ENCODE assay signal across 27 cellular contexts in genomic region chr4:51855751-51856150, GRCh38. TPM values are rescaled to one million over a fixed set of nuclear protein-coding genes. Genes with fewer than 3 reads are reported as not detected.
DNase-seq lines count a peak whose midpoint lies in the region; ATAC-seq, FAIRE-seq and TF ChIP-seq lines count a peak whose summit lies in the region.
"Had no signal": no experiment of that assay in that cellular context is flagged by ENCODE, and none has a peak within 500 bp of the region (broad histone marks: within the 10 kb centered on the region; RNA-seq: fewer than 3 reads in every experiment).

No MANE protein-coding gene starts in this region.

- H3K36me3 ChIP-seq in BLaER1 = peaks cover 26% of the 10 kb centered on the region
- no peaks in the 10 kb centered on the region for H3K36me3 ChIP-seq in OCI-LY7 (ENCODE audit: insufficient read depth, low read length)
- H3K36me3 ChIP-seq in H1 (ENCODE audit: control insufficient read depth in 2 of 4, insufficient read depth in 4 of 4, low read length in 3 of 4) = peaks cover 0 to 4% (median 0%) of the 10 kb centered on the region in 4 experiments; a peak in 1 of 8 replicates
- peaks cover 0 to 12% of the 10 kb centered on the region in 2 experiments for H3K36me3 ChIP-seq in mesenchymal stem cell (ENCODE audit: control insufficient read depth in 1 of 2, insufficient read depth in 2 of 2, low read depth in 1 of 2, low read length in 2 of 2)
- H3K36me3 ChIP-seq in BE2C = peaks cover 19% of the 10 kb centered on the region

- H3K27ac ChIP-seq in BLaER1 (no peak overlapping the region), OCI-LY7 (ENCODE audit: low read depth, low read length, poor library complexity, severe bottlenecking) (no peak overlapping the region), H1 (ENCODE audit: low read depth, low read length) (no peak overlapping the region), mesenchymal stem cell (ENCODE audit: low read length, poor library complexity, severe bottlenecking) (no peak overlapping the region)

- no peaks in the 10 kb centered on the region for H3K23me2 ChIP-seq in H1 (ENCODE audit: low read depth, low read length)

- H3K23ac ChIP-seq in H1 (ENCODE audit: insufficient read length) (no peak overlapping the region), mesenchymal stem cell (ENCODE audit: low read length in 2 of 2) (no peak overlapping the region)

- H3K27me3 ChIP-seq in BLaER1 (no peaks in the 10 kb centered on the region), H1 (replicated peaks in 1 of 4; ENCODE audit: control insufficient read depth in 3 of 4, extremely low read depth in 1 of 4, insufficient read depth in 3 of 4, low read length in 3 of 4) (no peaks in the 10 kb centered on the region), mesenchymal stem cell (ENCODE audit: control insufficient read depth in 1 of 2, insufficient read depth in 1 of 2, low read length in 2 of 2) (no peaks in the 10 kb centered on the region), BE2C (no peaks in the 10 kb centered on the region)

- DNase-seq in OCI-LY7 (ENCODE audit: low spot score) (no peak), H1 (ENCODE audit: low read depth in 1 of 2, low spot score in 2 of 2) (no peak), left lobe of liver (ENCODE audit: low spot score) (no peak), mesenchymal stem cell (no peak), glomerular visceral epithelial cell (ENCODE audit: extremely low spot score) (no peak), globus pallidus (ENCODE audit: low spot score) (no peak), BE2C (no peak)
- DNase-seq: 8988T; ACHN; C1 segment of cervical spinal cord; CD4-positive, alpha-beta memory T cell; COR-L47; EL; GF-D8; KBM-7; NCI-H1048; NCI-H1694; NCI-H2081; NCI-H524; NCI-H774; PC-3; T-helper 1 cell had no signal

- no peak for TF ChIP-seq RAD21 in H1 (IDR thresholded peaks at IDR 0.05 in 1 of 2, conservative IDR thresholded peaks at IDR 0.05 in 1 of 2; ENCODE audit: low read depth in 2 of 2, low read length in 2 of 2)

- CTCF ChIA-PET in OCI-LY7 (lab: Charles Lee; ENCODE audit: unreplicated experiment) (no interaction called here), H1 (lab: Charles Lee; ENCODE audit: partially characterized antibody) (no interaction called here)

- no peak overlapping the region for H2BK20ac ChIP-seq in H1 (ENCODE audit: low read length)

- no peak overlapping the region for H3K9ac ChIP-seq in BLaER1
- no peak overlapping the region for H3K9ac ChIP-seq in H1 (replicated peaks in 1 of 4; ENCODE audit: extremely low read depth in 1 of 4, low read depth in 3 of 4, low read length in 3 of 4)
- H3K9ac ChIP-seq in mesenchymal stem cell (ENCODE audit: low read length) = no peak overlapping the region

- TSS peak; percentile 26 for BruUV-seq in OCI-LY7 (replicated peaks; lab: Mats Ljungman, UMichigan)

- no peaks in the 10 kb centered on the region for H3K9me2 ChIP-seq in OCI-LY7 (ENCODE audit: insufficient read depth, low read length)

- H3K4me3 ChIP-seq in BLaER1 = no peak overlapping the region
- no peak overlapping the region for H3K4me3 ChIP-seq in OCI-LY7 (ENCODE audit: low read depth, low read length, poor library complexity, severe bottlenecking)
- no peak overlapping the region for H3K4me3 ChIP-seq in H1 (ENCODE audit: extremely low read depth in 1 of 4, insufficient read depth in 2 of 4, low read depth in 3 of 4, low read length in 4 of 4)
- no peak overlapping the region for H3K4me3 ChIP-seq in mesenchymal stem cell (ENCODE audit: insufficient read depth in 1 of 2, low read depth in 1 of 2, low read length in 2 of 2)
- H3K4me3 ChIP-seq in BE2C (ENCODE audit: low read depth, low read length) = no peak overlapping the region

- peak overlapping the region; percentile 63 for H3K4me2 ChIP-seq in BLaER1
- no peak overlapping the region for H3K4me2 ChIP-seq in OCI-LY7 (ENCODE audit: low read length)
- no peak overlapping the region for H3K4me2 ChIP-seq in H1 (ENCODE audit: insufficient read depth in 1 of 2, low read depth in 2 of 2, low read length in 2 of 2)
- no peak overlapping the region for H3K4me2 ChIP-seq in mesenchymal stem cell (ENCODE audit: low read length, poor library complexity, severe bottlenecking)

- H2BK5ac ChIP-seq in H1 (ENCODE audit: low read depth, low read length) = no peak overlapping the region
- no peak overlapping the region for H2BK5ac ChIP-seq in mesenchymal stem cell (ENCODE audit: low read depth, low read length, poor library complexity, severe bottlenecking)

- H3K9me3 ChIP-seq in BLaER1 (no peaks in the 10 kb centered on the region; the same call in 1 of the 2 replicates), OCI-LY7 (ENCODE audit: low read length) (no peaks in the 10 kb centered on the region), H1 (ENCODE audit: insufficient read depth in 2 of 2, low read depth in 1 of 2, low read length in 1 of 2) (no peaks in the 10 kb centered on the region), mesenchymal stem cell (ENCODE audit: control insufficient read depth, low read length) (no peaks in the 10 kb centered on the region), BE2C (no peaks in the 10 kb centered on the region)

- H2AFZ ChIP-seq in OCI-LY7 (ENCODE audit: low read length) (no peak overlapping the region), H1 (ENCODE audit: low read length) (no peak overlapping the region), mesenchymal stem cell (ENCODE audit: low read depth, low read length) (no peak overlapping the region)

- H4K91ac ChIP-seq in H1 (replicated peaks; ENCODE audit: insufficient read length, low read length) (no peak overlapping the region), mesenchymal stem cell (ENCODE audit: low read length) (no peak overlapping the region)

- no peak for TF ChIP-seq CTCF in OCI-LY7 (conservative IDR thresholded peaks at IDR 0.05; ENCODE audit: low read length)
- TF ChIP-seq CTCF in H1 (IDR thresholded peaks at IDR 0.05; ENCODE audit: control extremely low read depth in 1 of 3, insufficient read depth in 1 of 3, low read depth in 1 of 3, low read length in 3 of 3) = no peak
- no peak for TF ChIP-seq CTCF in BE2C (IDR thresholded peaks at IDR 0.05; ENCODE audit: low read depth, low read length)

- FAIRE-seq in H1 (lab: Jason Lieb, UNC) = no peak
- FAIRE-seq: GM12891, GM19239, H54, HTR-8/SVneo had no signal

- no peak overlapping the region for H2BK120ac ChIP-seq in H1 (replicated peaks; ENCODE audit: low read depth, low read length)
- no peak overlapping the region for H2BK120ac ChIP-seq in mesenchymal stem cell (ENCODE audit: low read depth, low read length)

- no peak for TF ChIP-seq EP300 in H1 (IDR thresholded peaks at IDR 0.05; ENCODE audit: borderline replicate concordance in 1 of 2, low read depth in 2 of 2, low read length in 2 of 2)

- WGBS in H1 (ENCODE audit: extremely low coverage in 1 of 2, insufficient coverage in 1 of 2, insufficient read length in 1 of 2, insufficient replicate concordance in 2 of 2, low coverage in 1 of 2, low lambda C conversion rate in 2 of 2, missing lambda C conversion rate in 1 of 2), 2 experiments = 80% methylated on average over 3 of the region's 3 CpGs; no CpG with 5 or more reads in 1 of the 2 experiments
- WGBS in mesenchymal stem cell = 98% methylated on average over 3 of the region's 3 CpGs

- H2AK5ac ChIP-seq in H1 (ENCODE audit: low read depth, low read length) = no peak overlapping the region; the same call in 1 of the 2 replicates
- H2AK5ac ChIP-seq in mesenchymal stem cell (ENCODE audit: low read length, severe bottlenecking) = no peak overlapping the region

- H3K56ac ChIP-seq in H1 (replicated peaks; ENCODE audit: insufficient read length, low read depth, low read length) = no peak overlapping the region

- no peak overlapping the region for H4K5ac ChIP-seq in H1 (ENCODE audit: insufficient read length, low read depth, low read length)

- H3K79me1 ChIP-seq in H1 (ENCODE audit: low read depth, low read length) (peaks cover 5% of the 10 kb centered on the region; the same call in 1 of the 2 replicates), mesenchymal stem cell (replicated peaks; ENCODE audit: low read length, poor library complexity, severe bottlenecking) (peaks cover 34% of the 10 kb centered on the region)

- H3K18ac ChIP-seq in H1 (ENCODE audit: extremely low read depth, low read length) (peak overlapping the region; percentile 24; the same call in 1 of the 2 replicates), mesenchymal stem cell (ENCODE audit: low read depth in 1 of 2, low read length in 2 of 2) (no peak overlapping the region)

- H2BK12ac ChIP-seq in H1 (ENCODE audit: low read depth, low read length) (no peak overlapping the region), mesenchymal stem cell (ENCODE audit: low read length in 2 of 2) (no peak overlapping the region)

- H3K4me1 ChIP-seq in BLaER1 = peaks cover 50% of the 10 kb centered on the region
- H3K4me1 ChIP-seq in OCI-LY7 (ENCODE audit: insufficient read depth, low read length, poor library complexity, severe bottlenecking) = peaks cover 15% of the 10 kb centered on the region
- H3K4me1 ChIP-seq in H1 (replicated peaks in 1 of 4; ENCODE audit: control insufficient read depth in 3 of 4, insufficient read depth in 4 of 4, low read length in 3 of 4) = peaks cover 9 to 24% (median 21%) of the 10 kb centered on the region in 4 experiments
- H3K4me1 ChIP-seq in mesenchymal stem cell (ENCODE audit: control insufficient read depth, insufficient read depth, low read depth, low read length) = peaks cover 8% of the 10 kb centered on the region
- H3K4me1 ChIP-seq in BE2C = peaks cover 30% of the 10 kb centered on the region

- H4K20me1 ChIP-seq in BLaER1 (peaks cover 84% of the 10 kb centered on the region), OCI-LY7 (ENCODE audit: insufficient read depth, low read length) (peaks cover 7% of the 10 kb centered on the region; the same call in 1 of the 2 replicates), H1 (replicated peaks in 1 of 2; ENCODE audit: control insufficient read depth in 1 of 2, insufficient read depth in 2 of 2, low read length in 2 of 2) (peaks cover 7 to 8% of the 10 kb centered on the region in 2 experiments)

- intact Hi-C loops in OCI-LY7 (cut with micrococcal nuclease; ENCODE audit: unreplicated experiment) = no loop called here

- POLR2A ChIA-PET in OCI-LY7 (lab: Charles Lee) = no interaction called here
- POLR2A ChIA-PET in H1 (lab: Charles Lee; ENCODE audit: partially characterized antibody) = no interaction called here

- peak; percentile 2 for ATAC-seq in left lobe of liver
- ATAC-seq: PC-3 had no signal

- H3K14ac ChIP-seq in H1 (ENCODE audit: insufficient read length) = no peak overlapping the region
- H3K14ac ChIP-seq in mesenchymal stem cell (ENCODE audit: low read length in 2 of 2) = no peak overlapping the region

- H3K79me2 ChIP-seq in OCI-LY7 (ENCODE audit: insufficient read depth, low read depth, low read length) = peaks cover 17% of the 10 kb centered on the region; the same call in 1 of the 2 replicates
- H3K79me2 ChIP-seq in H1 (ENCODE audit: control insufficient read depth in 1 of 2, insufficient read depth in 2 of 2, low read length in 2 of 2) = peaks cover 12 to 99% of the 10 kb centered on the region in 2 experiments

- H2BK15ac ChIP-seq in H1 (ENCODE audit: low read length) (no peak overlapping the region), mesenchymal stem cell (ENCODE audit: low read depth, poor library complexity, severe bottlenecking) (no peak overlapping the region)

- H4K8ac ChIP-seq in H1 (ENCODE audit: extremely low read depth, insufficient read depth, low read length) (no peak overlapping the region), mesenchymal stem cell (ENCODE audit: low read length) (no peak overlapping the region)

- H3K4ac ChIP-seq in H1 (replicated peaks; ENCODE audit: insufficient read length, low read depth, low read length) (no peak overlapping the region), mesenchymal stem cell (ENCODE audit: low read depth in 1 of 2, low read length in 2 of 2) (no peak overlapping the region)

- TF ChIP-seq POLR2A in H1 (IDR thresholded peaks at IDR 0.05; ENCODE audit: control extremely low read depth in 1 of 2, low read depth in 2 of 2, low read length in 2 of 2) = no peak

RNA-seq across cellular contexts. Expression of gene DCUN1D4, which starts 12.8 kb away (rescaled TPM):
- 21.3 and 30.4 TPM in 2 replicates for total RNA-seq in OCI-LY7 (2014; rRNA removed; shearing (Covaris generic))
- 24.4 and 34.2 TPM in 2 replicates for total RNA-seq in OCI-LY7 (2022)
- total RNA-seq in H1 (2021; fragmentation: NEBNext Ultra II Directional; extraction: Animal tissue kit (Norgen Biotek cat#: 25700)) = 55.9 and 57.3 TPM in 2 replicates
- 19.2 and 22.9 TPM in 2 replicates for polyA plus RNA-seq in H1 (2011; rRNA removed)
- 22.3 TPM for polyA plus RNA-seq in H1 (2011; cell fraction: cytosol; rRNA removed)
- polyA plus RNA-seq in H1 (2011; cell fraction: nucleus; rRNA removed) = 30.0 TPM
- polyA plus RNA-seq in H1 (2012, experiment 1 of 2) = 28.8 to 52.4 TPM (median 44.0 TPM) in 4 replicates
- polyA plus RNA-seq in H1 (2012, experiment 2 of 2) = 1.3 TPM
- 17.3 TPM for polyA plus RNA-seq in H1 (2013, experiment 1 of 2)
- polyA plus RNA-seq in H1 (2013, experiment 2 of 2) = 16.2 TPM
- polyA minus RNA-seq in H1 (2011; rRNA and poly(A)+ RNA removed) = 116 and 135 TPM in 2 replicates
- polyA minus RNA-seq in H1 (2011; cell fraction: cytosol; rRNA and poly(A)+ RNA removed) = 36.2 TPM
- 114 TPM for polyA minus RNA-seq in H1 (2011; cell fraction: nucleus; rRNA and poly(A)+ RNA removed)
- 43.8 TPM for total RNA-seq in left lobe of liver
- polyA plus RNA-seq in mesenchymal stem cell (2013, experiment 1 of 2) = 20.4 TPM
- polyA plus RNA-seq in mesenchymal stem cell (2013, experiment 2 of 2) = 21.4 TPM
- polyA plus RNA-seq in BE2C (2012; ENCODE audit: insufficient read depth, insufficient read length, low read depth) = 25.6 TPM
